ENCODE assay signal across 1 cellular context in genomic region chr19:49333426-49334288, GRCh38.
TF ChIP-seq lines count a peak whose summit lies in the region.

No MANE protein-coding gene starts in this region.

TF ChIP-seq in endothelial cell of umbilical vein, 7 proteins besides CTCF, POLR2A, EP300 and RAD21:
- TF ChIP-seq POLR2AphosphoS5 (IDR thresholded peaks at IDR 0.05; ENCODE audit: insufficient read depth, low read depth, low read length) (peak; percentile 38), JUN (IDR thresholded peaks at IDR 0.05; ENCODE audit: borderline replicate concordance, insufficient read depth, insufficient read length, low read depth) (no peak)
TF ChIP-seq in endothelial cell of umbilical vein: peak in this region for 1.
